ENCODE assay signal across 15 cellular contexts in genomic region chr12:94309348-94309747, GRCh38.
DNase-seq lines count a peak whose midpoint lies in the region; ATAC-seq, FAIRE-seq and TF ChIP-seq lines count a peak whose summit lies in the region.
"Had no signal": no experiment of that assay in that cellular context is flagged by ENCODE, and none has a peak within 500 bp of the region (broad histone marks: within the 10 kb centered on the region; RNA-seq: fewer than 3 reads in every experiment).

No MANE protein-coding gene starts in this region.

- peak; percentile 55 to 81; a peak in 2 of 4 replicates for TF ChIP-seq EP300 in GM12878 (IDR thresholded peaks at IDR 0.05; ENCODE audit: borderline replicate concordance in 1 of 2, control insufficient read depth in 1 of 2, low read depth in 2 of 2, low read length in 2 of 2)

- TF ChIP-seq CTCF in GM12878 (IDR thresholded peaks at IDR 0.05 in 2 of 3, conservative IDR thresholded peaks at IDR 0.05 in 1 of 3; ENCODE audit: control insufficient read depth in 2 of 3, extremely low read depth in 1 of 3, insufficient read depth in 1 of 3, low read depth in 3 of 3, low read length in 3 of 3), result no peak

- BruUV-seq in GM12878 (replicated peaks; lab: Mats Ljungman, UMichigan), result no TSS peak

- POLR2A ChIA-PET in GM12878 (lab: Charles Lee), result no interaction called here

- peak overlapping the region; percentile 67; the same call in 1 of the 2 replicates for H3K27ac ChIP-seq in GM12878 (ENCODE audit: control insufficient read depth, insufficient read depth)
- H3K27ac ChIP-seq: lower lobe of right lung had no signal

- TF ChIP-seq RAD21 in GM12878 (IDR thresholded peaks at IDR 0.05; ENCODE audit: insufficient read depth, low read depth, low read length), result no peak

- H3K27me3 ChIP-seq in GM12878 (replicated peaks in 1 of 2; ENCODE audit: control insufficient read depth in 2 of 2, insufficient read depth in 2 of 2, low read length in 1 of 2), result no peaks in the 10 kb centered on the region
- H3K27me3 ChIP-seq: ovary had no signal

- H3K4me1 ChIP-seq in GM12878 (ENCODE audit: control insufficient read depth, insufficient read depth, low read length), result peaks cover 30% of the 10 kb centered on the region

- CTCF ChIA-PET in GM12878 (lab: Yijun Ruan, JAX), result interaction anchor here (0.8 to 1.8 kb wide), 2 partner anchors 20 to 40 kb away, joined by 3 to 9 read pairs; no protein-coding TSS in a partner anchor

- H3K9me3 ChIP-seq in GM12878 (replicated peaks; ENCODE audit: control insufficient read depth, insufficient read depth, low read length), result no peaks in the 10 kb centered on the region
- H3K9me3 ChIP-seq: lower lobe of right lung, ovary had no signal

- H3K4me2 ChIP-seq in GM12878 (ENCODE audit: control insufficient read depth, insufficient read depth), result peak overlapping the region; percentile 14; the same call in 1 of the 2 replicates

- H2AFZ ChIP-seq in GM12878 (ENCODE audit: control insufficient read depth, low read depth, low read length), result no peak overlapping the region

- intact Hi-C loops in GM12878 (cut with micrococcal nuclease; ENCODE audit: unreplicated experiment), result loop anchor here (2.0 to 5.0 kb wide), 3 partner anchors 41 to 162 kb away; partner anchors contain the start of gene PLXNC1

- no peak for FAIRE-seq in GM12878 (lab: Jason Lieb, UNC)
- FAIRE-seq: D721Med had no signal

- H3K9ac ChIP-seq in GM12878 (ENCODE audit: control insufficient read depth, insufficient read depth, low read length), result no peak overlapping the region

- peaks cover 5 to 13% of the 10 kb centered on the region in 2 experiments for H3K36me3 ChIP-seq in GM12878 (ENCODE audit: control insufficient read depth in 2 of 2, insufficient read depth in 2 of 2, low read length in 1 of 2)
- H3K36me3 ChIP-seq: ovary had no signal

- DNase-seq in GM12878 (ENCODE audit: low read depth, low spot score) (peak; percentile 54), HuH-7 (ENCODE audit: low spot score) (no peak), NCI-H82 treated with DMSO at 0.1 percent for 48 hours (lab: John Stamatoyannopoulos, UW; ENCODE audit: unreplicated experiment) (no peak)
- no peak for DNase-seq in stimulated activated naive CD4-positive, alpha-beta T cell (lab: John Stamatoyannopoulos, UW)
- DNase-seq: activated CD8-positive, alpha-beta memory T cell treated with anti-CD3 and anti-CD28 coated beads, Interleukin-2, amount 10 ng/mL, durations not matched to agents 7 days and 5 days; effector CD4-positive, alpha-beta T cell; glutamatergic neuron; lower lobe of right lung; NCI-H2081 treated with DMSO at 0.1 percent for 48 hours; ovary; stimulated activated CD4-positive, alpha-beta T cell treated with anti-CD3 and anti-CD28 coated beads, Interleukin-1b, Interleukin-23, amount 100 ng/mL, for 48 hours had no signal

- ATAC-seq in GM18907 (IDR thresholded peaks at IDR 0.05; ENCODE audit: unreplicated experiment), result peak; percentile 87
- peak; percentile 70 for ATAC-seq in GM21528 (IDR thresholded peaks at IDR 0.05; ENCODE audit: low FRiP score, unreplicated experiment)
- peak; percentile 75 for ATAC-seq in HG03066 (IDR thresholded peaks at IDR 0.05; ENCODE audit: low read depth, unreplicated experiment)
- ATAC-seq in GM12878, result peak; percentile 88
- ATAC-seq: activated CD8-positive, alpha-beta memory T cell treated with anti-CD3 and anti-CD28 coated beads, Interleukin-2, amount 10 ng/mL, durations not matched to agents 7 days and 5 days had no signal

- no peaks in the 10 kb centered on the region for H3K79me2 ChIP-seq in GM12878 (ENCODE audit: control insufficient read depth, insufficient read depth, low read length)

- 2% methylated on average over 5 of the region's 5 CpGs for WGBS in GM12878 (ENCODE audit: insufficient coverage, insufficient replicate concordance, low lambda C conversion rate, missing lambda C conversion rate)

- in situ Hi-C loops in GM12878 (cut with MboI), result no loop called here

- SMC1A ChIA-PET in GM12878 (lab: Charles Lee; ENCODE audit: uncharacterized antibody, unreplicated experiment), result interaction anchor here (0.7 to 2.1 kb wide), 6 partner anchors 10 to 195 kb away, joined by 3 to 10 read pairs (median 3); no protein-coding TSS in a partner anchor

- no peak overlapping the region for H3K4me3 ChIP-seq in GM12878
- H3K4me3 ChIP-seq: lower lobe of right lung, ovary had no signal

- H4K20me1 ChIP-seq in GM12878 (ENCODE audit: control insufficient read depth, insufficient read depth), result no peaks in the 10 kb centered on the region

- RAD21 ChIA-PET in GM12878 (lab: Charles Lee; ENCODE audit: unreplicated experiment), result interaction anchor here (1.0 kb wide), 3 partner anchors 101 to 157 kb away, joined by 3 read pairs; no protein-coding TSS in a partner anchor

- TF ChIP-seq POLR2A in GM12878 (IDR thresholded peaks at IDR 0.05; ENCODE audit: low read depth, low read length), result no peak

TF ChIP-seq in GM12878, 131 proteins besides CTCF, POLR2A, EP300 and RAD21 (continues in another document):
- TF ChIP-seq TBL1XR1 (IDR thresholded peaks at IDR 0.05; ENCODE audit: low read depth, low read length) (0 out of 2 replicates have a peak, but pooled peaks have one; percentile 32), TARDBP (IDR thresholded peaks at IDR 0.05; ENCODE audit: borderline replicate concordance) (no peak), JUNB (IDR thresholded peaks at IDR 0.05) (peak; percentile 88), IKZF2 (IDR thresholded peaks at IDR 0.05) (peak in 1 of 2 experiments; percentile 38; a peak in 1 of 4 replicates), PAX5 (IDR thresholded peaks at IDR 0.05; ENCODE audit: borderline replicate concordance, low read depth, low read length) (0 out of 2 replicates have a peak, but pooled peaks have one; percentile 24), NKRF (conservative IDR thresholded peaks at IDR 0.05) (no peak), CREB1 (IDR thresholded peaks at IDR 0.05; ENCODE audit: low read depth) (0 out of 2 replicates have a peak, but pooled peaks have one; percentile 13), CREM (IDR thresholded peaks at IDR 0.05; ENCODE audit: low read depth) (peak; percentile 48; the same call in 1 of the 2 replicates)
- TF ChIP-seq, protein P1, sequence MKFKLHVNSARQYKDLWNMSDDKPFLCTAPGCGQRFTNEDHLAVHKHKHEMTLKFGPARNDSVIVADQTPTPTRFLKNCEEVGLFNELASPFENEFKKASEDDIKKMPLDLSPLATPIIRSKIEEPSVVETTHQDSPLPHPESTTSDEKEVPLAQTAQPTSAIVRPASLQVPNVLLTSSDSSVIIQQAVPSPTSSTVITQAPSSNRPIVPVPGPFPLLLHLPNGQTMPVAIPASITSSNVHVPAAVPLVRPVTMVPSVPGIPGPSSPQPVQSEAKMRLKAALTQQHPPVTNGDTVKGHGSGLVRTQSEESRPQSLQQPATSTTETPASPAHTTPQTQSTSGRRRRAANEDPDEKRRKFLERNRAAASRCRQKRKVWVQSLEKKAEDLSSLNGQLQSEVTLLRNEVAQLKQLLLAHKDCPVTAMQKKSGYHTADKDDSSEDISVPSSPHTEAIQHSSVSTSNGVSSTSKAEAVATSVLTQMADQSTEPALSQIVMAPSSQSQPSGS (IDR thresholded peaks at IDR 0.05; ENCODE audit: low read length), result peak; percentile 88
- TF ChIP-seq, protein P2, sequence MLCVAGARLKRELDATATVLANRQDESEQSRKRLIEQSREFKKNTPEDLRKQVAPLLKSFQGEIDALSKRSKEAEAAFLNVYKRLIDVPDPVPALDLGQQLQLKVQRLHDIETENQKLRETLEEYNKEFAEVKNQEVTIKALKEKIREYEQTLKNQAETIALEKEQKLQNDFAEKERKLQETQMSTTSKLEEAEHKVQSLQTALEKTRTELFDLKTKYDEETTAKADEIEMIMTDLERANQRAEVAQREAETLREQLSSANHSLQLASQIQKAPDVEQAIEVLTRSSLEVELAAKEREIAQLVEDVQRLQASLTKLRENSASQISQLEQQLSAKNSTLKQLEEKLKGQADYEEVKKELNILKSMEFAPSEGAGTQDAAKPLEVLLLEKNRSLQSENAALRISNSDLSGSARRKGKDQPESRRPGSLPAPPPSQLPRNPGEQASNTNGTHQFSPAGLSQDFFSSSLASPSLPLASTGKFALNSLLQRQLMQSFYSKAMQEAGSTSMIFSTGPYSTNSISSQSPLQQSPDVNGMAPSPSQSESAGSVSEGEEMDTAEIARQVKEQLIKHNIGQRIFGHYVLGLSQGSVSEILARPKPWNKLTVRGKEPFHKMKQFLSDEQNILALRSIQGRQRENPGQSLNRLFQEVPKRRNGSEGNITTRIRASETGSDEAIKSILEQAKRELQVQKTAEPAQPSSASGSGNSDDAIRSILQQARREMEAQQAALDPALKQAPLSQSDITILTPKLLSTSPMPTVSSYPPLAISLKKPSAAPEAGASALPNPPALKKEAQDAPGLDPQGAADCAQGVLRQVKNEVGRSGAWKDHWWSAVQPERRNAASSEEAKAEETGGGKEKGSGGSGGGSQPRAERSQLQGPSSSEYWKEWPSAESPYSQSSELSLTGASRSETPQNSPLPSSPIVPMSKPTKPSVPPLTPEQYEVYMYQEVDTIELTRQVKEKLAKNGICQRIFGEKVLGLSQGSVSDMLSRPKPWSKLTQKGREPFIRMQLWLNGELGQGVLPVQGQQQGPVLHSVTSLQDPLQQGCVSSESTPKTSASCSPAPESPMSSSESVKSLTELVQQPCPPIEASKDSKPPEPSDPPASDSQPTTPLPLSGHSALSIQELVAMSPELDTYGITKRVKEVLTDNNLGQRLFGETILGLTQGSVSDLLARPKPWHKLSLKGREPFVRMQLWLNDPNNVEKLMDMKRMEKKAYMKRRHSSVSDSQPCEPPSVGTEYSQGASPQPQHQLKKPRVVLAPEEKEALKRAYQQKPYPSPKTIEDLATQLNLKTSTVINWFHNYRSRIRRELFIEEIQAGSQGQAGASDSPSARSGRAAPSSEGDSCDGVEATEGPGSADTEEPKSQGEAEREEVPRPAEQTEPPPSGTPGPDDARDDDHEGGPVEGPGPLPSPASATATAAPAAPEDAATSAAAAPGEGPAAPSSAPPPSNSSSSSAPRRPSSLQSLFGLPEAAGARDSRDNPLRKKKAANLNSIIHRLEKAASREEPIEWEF (IDR thresholded peaks at IDR 0.05; ENCODE audit: insufficient replicate concordance, low read depth, low read length), result peak; percentile 59
